10 cellular contexts compared by ENCODE assay signal in genomic region chr2:66364495-66364992, GRCh38.
DNase-seq lines count a peak whose midpoint lies in the region; ATAC-seq, FAIRE-seq and TF ChIP-seq lines count a peak whose summit lies in the region.
"Had no signal": no experiment of that assay in that cellular context is flagged by ENCODE, and none has a peak within 500 bp of the region (broad histone marks: within the 10 kb centered on the region; RNA-seq: fewer than 3 reads in every experiment).

No MANE protein-coding gene starts in this region.

- no peaks in the 10 kb centered on the region for H3K9me3 ChIP-seq in astrocyte (ENCODE audit: insufficient read depth, low read depth, low read length)
- H3K9me3 ChIP-seq in right cardiac atrium (ENCODE audit: control insufficient read depth, low read length) = no peaks in the 10 kb centered on the region

- no peaks in the 10 kb centered on the region for H3K36me3 Mint-ChIP-seq in astrocyte (ENCODE audit: low read depth, unreplicated experiment)

- peak; percentile 29 for DNase-seq in HS-5 (ENCODE audit: low read depth)
- peak; percentile 94 for DNase-seq in astrocyte (ENCODE audit: low read depth)
- peak; percentile 12 to 45 (median 27) for DNase-seq in right cardiac atrium
- peak; percentile 54 for DNase-seq in stromal cell of bone marrow (ENCODE audit: low read depth)
- no peak for DNase-seq in activated CD8-positive, alpha-beta memory T cell treated with anti-CD3 and anti-CD28 coated beads, Interleukin-2, amount 50 U/mL, for 4 hours
- DNase-seq in activated CD8-positive, alpha-beta memory T cell treated with anti-CD3 and anti-CD28 coated beads for 24 hours = no peak
- DNase-seq: stimulated activated CD4-positive, alpha-beta T cell treated with anti-CD3 and anti-CD28 coated beads, Interleukin-1b, Interleukin-23, amount 100 ng/mL, for 48 hours; substantia nigra had no signal

- H3K4me1 ChIP-seq in astrocyte (ENCODE audit: insufficient read depth, low read length) (peaks cover 10% of the 10 kb centered on the region), right cardiac atrium (ENCODE audit: control insufficient read depth, insufficient read depth, low read length) (peaks cover 2% of the 10 kb centered on the region)

- H4K20me1 ChIP-seq in astrocyte (ENCODE audit: insufficient read depth, low read length) = no peaks in the 10 kb centered on the region

- H3K4me3 ChIP-seq in astrocyte (ENCODE audit: insufficient read depth, low read depth, low read length) = no peak overlapping the region
- H3K4me3 ChIP-seq in right cardiac atrium (ENCODE audit: low read length) = no peak overlapping the region

- no peaks in the 10 kb centered on the region for H3K36me3 ChIP-seq in astrocyte (ENCODE audit: insufficient read depth, low read length)

- FAIRE-seq in astrocyte (lab: Jason Lieb, UNC) = peak; percentile 34
- FAIRE-seq: G401.6 had no signal

- no peak for TF ChIP-seq CTCF in astrocyte (IDR thresholded peaks at IDR 0.05; ENCODE audit: insufficient read depth, low read depth, low read length)

- H3K27ac Mint-ChIP-seq in astrocyte (ENCODE audit: unreplicated experiment) = no peak overlapping the region

- H3K4me1 Mint-ChIP-seq in astrocyte (ENCODE audit: low read depth, unreplicated experiment) = no peaks in the 10 kb centered on the region

- H3K27ac ChIP-seq in astrocyte (ENCODE audit: low read depth, low read length) (no peak overlapping the region), right cardiac atrium (ENCODE audit: low read length) (no peak overlapping the region)

- H3K27me3 ChIP-seq in astrocyte (ENCODE audit: insufficient read depth, low read length) (peaks cover 53% of the 10 kb centered on the region), right cardiac atrium (ENCODE audit: control insufficient read depth, insufficient read depth) (no peaks in the 10 kb centered on the region)

- intact Hi-C loops in right cardiac atrium (cut with DNase I) = no loop called here

- no peak overlapping the region for H3K9ac ChIP-seq in astrocyte (ENCODE audit: low read length)

- ATAC-seq in right cardiac atrium (peak; percentile 35 to 68), GM21723 (IDR thresholded peaks at IDR 0.05; ENCODE audit: unreplicated experiment) (no peak)

- H3K27me3 Mint-ChIP-seq in astrocyte (ENCODE audit: low read depth, unreplicated experiment) = no peaks in the 10 kb centered on the region

- 28% methylated on average over 6 of the region's 6 CpGs for WGBS in right cardiac atrium

- H3K4me3 Mint-ChIP-seq in astrocyte (ENCODE audit: unreplicated experiment) = no peak overlapping the region

- H3K4me2 ChIP-seq in astrocyte (ENCODE audit: low read length) = peak overlapping the region; percentile 34

- H3K9me3 Mint-ChIP-seq in astrocyte (ENCODE audit: unreplicated experiment) = no peaks in the 10 kb centered on the region

- H3K79me2 ChIP-seq in astrocyte (ENCODE audit: insufficient read depth, low read length) = no peaks in the 10 kb centered on the region

- H2AFZ ChIP-seq in astrocyte (ENCODE audit: low read depth, low read length) = no peak overlapping the region

Comparison
In these comparisons a context has a peak if more than half of its experiments do, and no peak if none do; other contexts are left out.
1. DNase-seq: peak in HS-5 (single experiment), astrocyte (single experiment), right cardiac atrium (3 of 3) and stromal cell of bone marrow (single experiment); none in activated CD8-positive, alpha-beta memory T cell treated with anti-CD3 and anti-CD28 coated beads, Interleukin-2, amount 50 U/mL, for 4 hours (single experiment) and activated CD8-positive, alpha-beta memory T cell treated with anti-CD3 and anti-CD28 coated beads for 24 hours (single experiment).